In genomic region chr16:30927789-30928378, GRCh38 we compare ENCODE assay signal across 8 cellular contexts. TPM values are rescaled to one million over a fixed set of nuclear protein-coding genes. Genes with fewer than 3 reads are reported as not detected.
DNase-seq lines count a peak whose midpoint lies in the region; ATAC-seq and TF ChIP-seq lines count a peak whose summit lies in the region.

No MANE protein-coding gene starts in this region.

- no peak overlapping the region for H3K4me3 ChIP-seq in right cardiac atrium (ENCODE audit: low read length)

- DNase-seq in 8988T (peak; percentile 90), NCI-H2227 (lab: John Stamatoyannopoulos, UW; ENCODE audit: unreplicated experiment) (peak; percentile 98), right cardiac atrium (peak in 2 of 3 donors; percentile 70 to 75), CD14-positive monocyte (ENCODE audit: low spot score) (no peak), immature natural killer cell (no peak)
- peak; percentile 47 for DNase-seq in activated naive CD8-positive, alpha-beta T cell treated with anti-CD3 and anti-CD28 coated beads for 36 hours
- DNase-seq in stimulated activated CD4-positive, alpha-beta T cell treated with anti-CD3 and anti-CD28 coated beads, Interleukin-4, amount 100 ng/mL, for 1 hour = peak; percentile 48

- H3K27me3 ChIP-seq in right cardiac atrium (ENCODE audit: control insufficient read depth, insufficient read depth) = no peaks in the 10 kb centered on the region

- WGBS in right cardiac atrium = 58% methylated on average over 15 of the region's 15 CpGs

- H3K27ac Mint-ChIP-seq in activated naive CD8-positive, alpha-beta T cell treated with anti-CD3 and anti-CD28 coated beads for 36 hours = no peak overlapping the region
- H3K27ac Mint-ChIP-seq in CD14-positive monocyte = peak overlapping the region in 1 of 7 donors; percentile 63
- no peak overlapping the region for H3K27ac Mint-ChIP-seq in immature natural killer cell

- no peak overlapping the region for H3K27ac ChIP-seq in right cardiac atrium (ENCODE audit: low read length)

- no peak overlapping the region for H3K4me3 Mint-ChIP-seq in activated naive CD8-positive, alpha-beta T cell treated with anti-CD3 and anti-CD28 coated beads for 36 hours
- H3K4me3 Mint-ChIP-seq in CD14-positive monocyte = no peak overlapping the region
- H3K4me3 Mint-ChIP-seq in immature natural killer cell = no peak overlapping the region

- ATAC-seq in GM18868 (IDR thresholded peaks at IDR 0.05; ENCODE audit: unreplicated experiment) = peak; percentile 34
- ATAC-seq in right cardiac atrium = peak; percentile 5 to 23

- H3K36me3 Mint-ChIP-seq in activated naive CD8-positive, alpha-beta T cell treated with anti-CD3 and anti-CD28 coated beads for 36 hours = peaks cover 4% of the 10 kb centered on the region
- H3K36me3 Mint-ChIP-seq in CD14-positive monocyte (peaks cover 33 to 48% of the 10 kb centered on the region in 2 donors), immature natural killer cell (peaks cover 0 to 5% (median 5%) of the 10 kb centered on the region in 3 donors)

- intact Hi-C loops in right cardiac atrium (cut with DNase I) (loop anchor here in 1 of 4 donors (10.0 kb wide), 1 partner anchor 83 kb away; no protein-coding TSS in a partner anchor), CD14-positive monocyte (cut with micrococcal nuclease) (loop anchor here in 1 of 2 donors (10.0 kb wide), 2 partner anchors 163 to 273 kb away; partner anchors contain the start of genes CFAP119, FBRS, PRR14 and RNF40)

- no peaks in the 10 kb centered on the region for H3K9me3 Mint-ChIP-seq in activated naive CD8-positive, alpha-beta T cell treated with anti-CD3 and anti-CD28 coated beads for 36 hours
- H3K9me3 Mint-ChIP-seq in CD14-positive monocyte (peaks cover 0 to 2% (median 0%) of the 10 kb centered on the region in 7 donors), immature natural killer cell (no peaks in the 10 kb centered on the region)

- no peaks in the 10 kb centered on the region for H3K4me1 ChIP-seq in right cardiac atrium (ENCODE audit: control insufficient read depth, insufficient read depth, low read length)

- no peaks in the 10 kb centered on the region for H3K27me3 Mint-ChIP-seq in activated naive CD8-positive, alpha-beta T cell treated with anti-CD3 and anti-CD28 coated beads for 36 hours
- H3K27me3 Mint-ChIP-seq in CD14-positive monocyte (ENCODE audit: low read depth in 3 of 3) = no peaks in the 10 kb centered on the region
- peaks cover 0 to 2% (median 0%) of the 10 kb centered on the region in 3 donors for H3K27me3 Mint-ChIP-seq in immature natural killer cell (ENCODE audit: low read depth in 3 of 3)

- no peak for TF ChIP-seq CTCF in CD14-positive monocyte (IDR thresholded peaks at IDR 0.05)

- peaks cover 8% of the 10 kb centered on the region for H3K4me1 Mint-ChIP-seq in activated naive CD8-positive, alpha-beta T cell treated with anti-CD3 and anti-CD28 coated beads for 36 hours
- H3K4me1 Mint-ChIP-seq in CD14-positive monocyte = peaks cover 15% of the 10 kb centered on the region
- peaks cover 9 to 11% of the 10 kb centered on the region in 2 donors for H3K4me1 Mint-ChIP-seq in immature natural killer cell

- H3K9me3 ChIP-seq in right cardiac atrium (ENCODE audit: control insufficient read depth, low read length) = no peaks in the 10 kb centered on the region

RNA-seq across cellular contexts. Expression of gene FBXL19, which starts 4.5 kb away (rescaled TPM):
- 10 to 100 TPM; 24.9 to 27.0 TPM for total RNA-seq in activated naive CD8-positive, alpha-beta T cell treated with anti-CD3 and anti-CD28 coated beads for 36 hours
- total RNA-seq in right cardiac atrium = 1 to 10 TPM; 5.1 to 8.4 (median 6.6) TPM
- polyA plus RNA-seq in right cardiac atrium (8.3 TPM), CD14-positive monocyte (under 1 TPM in 1 of 2 donors, not detected in 1; 0.14 TPM), immature natural killer cell (1 to 10 TPM in 1 of 3 donors, under 1 TPM in 2; 0.18 to 1.1 (median 0.22) TPM)

RNA-seq across cellular contexts. Expression of gene ORAI3, which starts 21.0 kb away (rescaled TPM):
- 1 to 10 TPM; 5.4 to 5.7 TPM for total RNA-seq in activated naive CD8-positive, alpha-beta T cell treated with anti-CD3 and anti-CD28 coated beads for 36 hours
- total RNA-seq in right cardiac atrium = 10 to 100 TPM; 11.8 to 14.6 (median 13.3) TPM
- polyA plus RNA-seq in right cardiac atrium (15.5 TPM), CD14-positive monocyte (10 to 100 TPM; 76.8 to 80.3 TPM), immature natural killer cell (10 to 100 TPM; 31.4 to 50.0 (median 40.3) TPM)

RNA-seq across cellular contexts. Expression of gene SETD1A, which starts 29.7 kb away (rescaled TPM):
- 10 to 100 TPM; 28.5 to 31.7 TPM for total RNA-seq in activated naive CD8-positive, alpha-beta T cell treated with anti-CD3 and anti-CD28 coated beads for 36 hours
- 10 to 100 TPM in 3 of 4 donors, 1 to 10 TPM in 1; 9.7 to 11.6 (median 10.2) TPM for total RNA-seq in right cardiac atrium
- 9.6 TPM for polyA plus RNA-seq in right cardiac atrium
- 1 to 10 TPM in 1 of 2 donors, under 1 TPM in 1; 0.16 to 1.3 TPM for polyA plus RNA-seq in CD14-positive monocyte
- 1 to 10 TPM in 2 of 3 donors, not detected in 1; 1.8 to 2.4 TPM for polyA plus RNA-seq in immature natural killer cell

RNA-seq across cellular contexts. Expression of gene CTF1, which starts 31.5 kb away (rescaled TPM):
- total RNA-seq in activated naive CD8-positive, alpha-beta T cell treated with anti-CD3 and anti-CD28 coated beads for 36 hours = under 1 TPM; 0.16 to 0.38 TPM
- 1 to 10 TPM; 7.4 to 9.8 (median 9.1) TPM for total RNA-seq in right cardiac atrium
- polyA plus RNA-seq in right cardiac atrium = 13.1 TPM
- polyA plus RNA-seq in CD14-positive monocyte = not detected
- not detected for polyA plus RNA-seq in immature natural killer cell

RNA-seq across cellular contexts. Expression of gene BCL7C, which starts 34.0 kb away (rescaled TPM):
- 10 to 100 TPM; 20.8 to 22.0 TPM for total RNA-seq in activated naive CD8-positive, alpha-beta T cell treated with anti-CD3 and anti-CD28 coated beads for 36 hours
- total RNA-seq in right cardiac atrium = 10 to 100 TPM; 20.6 to 31.7 (median 26.3) TPM
- 29.5 TPM for polyA plus RNA-seq in right cardiac atrium
- 10 to 100 TPM; 17.4 to 19.1 TPM for polyA plus RNA-seq in CD14-positive monocyte
- 10 to 100 TPM; 44.5 to 80.0 (median 60.7) TPM for polyA plus RNA-seq in immature natural killer cell

Comparison
In these comparisons a context has a peak if more than half of its experiments do, and no peak if none do; other contexts are left out.
1. DNase-seq: peak in 8988T (single experiment), NCI-H2227 (single experiment), activated naive CD8-positive, alpha-beta T cell treated with anti-CD3 and anti-CD28 coated beads for 36 hours (single experiment), right cardiac atrium (2 of 3) and stimulated activated CD4-positive, alpha-beta T cell treated with anti-CD3 and anti-CD28 coated beads, Interleukin-4, amount 100 ng/mL, for 1 hour (single experiment); none in CD14-positive monocyte (single experiment) and immature natural killer cell (0 of 3).